Comparison of ENCODE assay signal across 22 cellular contexts in the genomic region with DNA sequence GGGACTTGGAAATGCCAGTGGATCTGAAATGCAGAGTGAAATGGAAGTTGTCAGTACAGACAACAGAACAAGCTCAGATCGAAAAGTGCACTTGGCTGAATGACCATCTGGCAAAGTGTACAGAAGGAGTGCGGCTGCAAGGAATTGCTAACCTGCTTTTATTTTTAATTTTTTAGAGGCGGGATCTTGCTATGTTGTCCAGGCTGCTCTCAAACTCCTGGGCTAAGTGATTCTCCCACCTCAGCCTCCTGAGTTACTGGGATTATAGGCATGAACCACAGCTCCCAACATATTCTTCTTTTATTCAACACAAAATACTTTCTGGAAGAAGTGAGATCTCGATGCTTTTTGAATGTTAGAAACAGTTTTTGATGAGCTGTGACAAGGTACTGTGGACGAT.
"Had no signal": no experiment of that assay in that cellular context is flagged by ENCODE, and none has a peak within 500 bp of the region (broad histone marks: within the 10 kb centered on the region; RNA-seq: fewer than 3 reads in every experiment).

No MANE protein-coding gene starts in this region.

- H3K9me3 ChIP-seq: lower lobe of right lung, psoas muscle, sigmoid colon, suprapubic skin, upper lobe of right lung had no signal

- H3K27ac Mint-ChIP-seq: activated naive CD8-positive, alpha-beta T cell treated with anti-CD3 and anti-CD28 coated beads, Interleukin-2, amount 10 ng/mL, durations not matched to agents 7 days and 5 days had no signal

- FAIRE-seq: bronchial epithelial cell, endometrium had no signal

- H3K4me3 Mint-ChIP-seq: activated naive CD8-positive, alpha-beta T cell treated with anti-CD3 and anti-CD28 coated beads, Interleukin-2, amount 10 ng/mL, durations not matched to agents 7 days and 5 days had no signal

- H3K4me3 ChIP-seq: lower lobe of right lung, psoas muscle, sigmoid colon, suprapubic skin, upper lobe of right lung had no signal

- H3K9me3 Mint-ChIP-seq: activated naive CD8-positive, alpha-beta T cell treated with anti-CD3 and anti-CD28 coated beads, Interleukin-2, amount 10 ng/mL, durations not matched to agents 7 days and 5 days; naive B cell had no signal

- H3K27me3 ChIP-seq: foreskin keratinocyte, sigmoid colon, suprapubic skin, upper lobe of right lung had no signal

- H3K27ac ChIP-seq: foreskin keratinocyte, lower lobe of right lung, psoas muscle, sigmoid colon, suprapubic skin, upper lobe of right lung, WERI-Rb-1 had no signal

- DNase-seq: activated CD4-positive, alpha-beta T cell treated with anti-CD3 and anti-CD28 coated beads for 4 hours; activated CD8-positive, alpha-beta memory T cell treated with anti-CD3 and anti-CD28 coated beads for 24 hours; activated effector memory CD4-positive, alpha-beta T cell treated with Interleukin-2 at 50 U/mL for 16 hours; activated naive CD8-positive, alpha-beta T cell treated with anti-CD3 and anti-CD28 coated beads, Interleukin-2, amount 10 ng/mL, durations not matched to agents 7 days and 5 days; anterior cingulate cortex; foreskin keratinocyte; head of caudate nucleus; left cardiac atrium; lower lobe of right lung; naive B cell; occipital lobe; psoas muscle; sigmoid colon; stimulated activated CD4-positive, alpha-beta T cell treated with anti-CD3 and anti-CD28 coated beads, Interleukin-2, amount 100 ng/mL, for 24 hours; stimulated activated naive CD8-positive, alpha-beta T cell treated with anti-CD3 and anti-CD28 coated beads, Interleukin-15, Interleukin-2, amounts not matched to agents 100 U/mL and 50 U/mL, for 24 hours; SW 1271; T1000; upper lobe of right lung; WERI-Rb-1 had no signal

- H3K27me3 Mint-ChIP-seq: activated naive CD8-positive, alpha-beta T cell treated with anti-CD3 and anti-CD28 coated beads, Interleukin-2, amount 10 ng/mL, durations not matched to agents 7 days and 5 days; naive B cell had no signal

- ATAC-seq: foreskin keratinocyte; left cardiac atrium; lower lobe of right lung; psoas muscle; stimulated activated naive CD8-positive, alpha-beta T cell treated with anti-CD3 and anti-CD28 coated beads, Interleukin-15, Interleukin-2, amounts not matched to agents 100 U/mL and 50 U/mL, for 24 hours; upper lobe of right lung had no signal
